In the genomic region with DNA sequence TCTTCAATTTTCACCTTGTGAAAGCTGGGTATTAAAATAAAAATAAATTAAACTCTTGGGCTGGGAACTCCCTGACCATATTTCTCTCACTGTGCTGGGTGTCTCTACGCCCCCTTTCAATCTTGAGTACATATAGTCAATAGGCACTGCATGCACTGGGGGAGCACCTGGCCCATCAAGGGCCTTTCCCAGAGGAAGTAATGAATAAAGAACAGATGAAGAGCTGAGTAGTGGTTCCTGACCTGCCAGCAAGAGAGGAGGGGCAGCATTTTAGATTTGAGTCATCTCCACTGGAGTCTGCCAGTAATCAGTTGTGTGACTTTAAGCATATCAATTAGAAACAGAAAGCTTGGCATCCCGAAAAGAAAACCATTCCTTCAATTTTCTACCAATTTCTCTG, we compare ENCODE assay signal across 8 cellular contexts. TPM values are rescaled to one million over a fixed set of nuclear protein-coding genes. Genes with fewer than 3 reads are reported as not detected.
DNase-seq lines count a peak whose midpoint lies in the region; ATAC-seq, FAIRE-seq and TF ChIP-seq lines count a peak whose summit lies in the region.

No MANE protein-coding gene starts in this region.

- no peak for TF ChIP-seq EP300 in K562 (IDR thresholded peaks at IDR 0.05; ENCODE audit: low read length)

- ATAC-seq in GM19395 (IDR thresholded peaks at IDR 0.05; ENCODE audit: unreplicated experiment), result peak; percentile 85
- ATAC-seq in HG03432 (IDR thresholded peaks at IDR 0.05; ENCODE audit: unreplicated experiment), result peak; percentile 92
- ATAC-seq in K562, result no peak

- H3K4me1 Mint-ChIP-seq in nephron progenitor cell, result peaks cover 11% of the 10 kb centered on the region

- TF ChIP-seq RAD21 in K562 (CRISPR knock-in tag; conservative IDR thresholded peaks at IDR 0.05 in 1 of 2, IDR thresholded peaks at IDR 0.05 in 1 of 2), result no peak

- POLR2A ChIA-PET in K562 (lab: Yijun Ruan, JAX), result no interaction called here

- no peaks in the 10 kb centered on the region for H3K27me3 Mint-ChIP-seq in nephron progenitor cell (ENCODE audit: low read depth, poor library complexity)

- FAIRE-seq in K562 (lab: Jason Lieb, UNC), result peak; percentile 40

- no peak overlapping the region for H3K9ac ChIP-seq in K562 (ENCODE audit: insufficient read depth in 1 of 2, low read depth in 2 of 2, low read length in 2 of 2)

- no peaks in the 10 kb centered on the region for H4K20me1 ChIP-seq in K562 (replicated peaks; ENCODE audit: control insufficient read depth, insufficient read depth, low read length)

- 0 out of 3 replicates have a peak, but pooled peaks cover 3% of the 10 kb centered on the region for H3K36me3 ChIP-seq in K562 (ENCODE audit: control insufficient read depth, insufficient read depth, low read length)

- H3K79me2 ChIP-seq in K562 (ENCODE audit: control insufficient read depth, insufficient read depth, low read length), result peaks cover 61% of the 10 kb centered on the region

- no peak overlapping the region for H3K27ac ChIP-seq in K562 (ENCODE audit: extremely low read depth, low read depth, low read length)

- WGBS in K562 (ENCODE audit: insufficient coverage, low coverage, missing lambda C conversion rate), result 74% methylated on average over 2 of the region's 2 CpGs

- BruUV-seq in K562 (replicated peaks; lab: Mats Ljungman, UMichigan), result no TSS peak

- no peak overlapping the region for H3K4me3 Mint-ChIP-seq in nephron progenitor cell

- no peak for TF ChIP-seq POLR2A in K562 (conservative IDR thresholded peaks at IDR 0.05)

- in situ Hi-C loops in K562 (cut with MboI), result no loop called here

- peaks cover 12% of the 10 kb centered on the region for H3K36me3 Mint-ChIP-seq in nephron progenitor cell (ENCODE audit: low read depth)

- TF ChIP-seq CTCF in K562 (IDR thresholded peaks at IDR 0.05 in 2 of 3, conservative IDR thresholded peaks at IDR 0.05 in 1 of 3; ENCODE audit: insufficient read depth in 2 of 3, low read depth in 1 of 3, low read length in 3 of 3), result no peak
- no peak for TF ChIP-seq CTCF in nephron progenitor cell (IDR thresholded peaks at IDR 0.05)

- intact Hi-C loops in K562 (cut with micrococcal nuclease), result no loop called here

- CTCF ChIA-PET in K562 (lab: Yijun Ruan, JAX; ENCODE audit: low intra/inter-chr PET ratio), result no interaction called here

- no peaks in the 10 kb centered on the region for H3K9me3 Mint-ChIP-seq in nephron progenitor cell

- no peak overlapping the region for H3K27ac Mint-ChIP-seq in nephron progenitor cell

- H3K4me3 ChIP-seq in K562, result no peak overlapping the region

- H2AFZ ChIP-seq in K562 (ENCODE audit: low read depth, low read length), result no peak overlapping the region

- no peaks in the 10 kb centered on the region for H3K27me3 ChIP-seq in K562 (ENCODE audit: control insufficient read depth in 2 of 2, insufficient read depth in 2 of 2, low read length in 2 of 2)

- DNase-seq in DMS79 treated with DMSO at 0.1 percent for 48 hours (lab: John Stamatoyannopoulos, UW) (peak; percentile 57), K562 (ENCODE audit: extremely low read depth in 1 of 4, low spot score in 3 of 4) (no peak), HPDE6-E6E7 (ENCODE audit: extremely low spot score) (no peak), NCI-H1436 treated with DMSO at 0.1 percent for 48 hours (lab: John Stamatoyannopoulos, UW) (no peak), nephron progenitor cell (no peak), CD1c-positive myeloid dendritic cell (ENCODE audit: extremely low spot score) (no peak)

- H3K4me1 ChIP-seq in K562 (replicated peaks in 1 of 2; ENCODE audit: control insufficient read depth in 2 of 2, insufficient read depth in 2 of 2, low read length in 2 of 2), result peaks cover 0 to 2% of the 10 kb centered on the region in 2 experiments; a peak in 2 of 5 replicates

- no peaks in the 10 kb centered on the region for H3K9me3 ChIP-seq in K562 (replicated peaks; ENCODE audit: control insufficient read depth, insufficient read depth, low read depth, low read length)

- no peaks in the 10 kb centered on the region for H3K9me1 ChIP-seq in K562 (ENCODE audit: control insufficient read depth, insufficient read depth, low read length)

- no peak overlapping the region for H3K4me2 ChIP-seq in K562 (ENCODE audit: insufficient read depth, low read length)

TF ChIP-seq in K562, 482 proteins besides CTCF, POLR2A, EP300 and RAD21 (continues in another document):
- TF ChIP-seq, protein P1, sequence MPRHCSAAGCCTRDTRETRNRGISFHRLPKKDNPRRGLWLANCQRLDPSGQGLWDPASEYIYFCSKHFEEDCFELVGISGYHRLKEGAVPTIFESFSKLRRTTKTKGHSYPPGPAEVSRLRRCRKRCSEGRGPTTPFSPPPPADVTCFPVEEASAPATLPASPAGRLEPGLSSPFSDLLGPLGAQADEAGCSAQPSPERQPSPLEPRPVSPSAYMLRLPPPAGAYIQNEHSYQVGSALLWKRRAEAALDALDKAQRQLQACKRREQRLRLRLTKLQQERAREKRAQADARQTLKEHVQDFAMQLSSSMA (CRISPR knock-in tag; IDR thresholded peaks at IDR 0.05), result no peak
- no peak for TF ChIP-seq NRF1 (conservative IDR thresholded peaks at IDR 0.05 in 1 of 2, IDR thresholded peaks at IDR 0.05 in 1 of 2)
- TF ChIP-seq, protein P2, sequence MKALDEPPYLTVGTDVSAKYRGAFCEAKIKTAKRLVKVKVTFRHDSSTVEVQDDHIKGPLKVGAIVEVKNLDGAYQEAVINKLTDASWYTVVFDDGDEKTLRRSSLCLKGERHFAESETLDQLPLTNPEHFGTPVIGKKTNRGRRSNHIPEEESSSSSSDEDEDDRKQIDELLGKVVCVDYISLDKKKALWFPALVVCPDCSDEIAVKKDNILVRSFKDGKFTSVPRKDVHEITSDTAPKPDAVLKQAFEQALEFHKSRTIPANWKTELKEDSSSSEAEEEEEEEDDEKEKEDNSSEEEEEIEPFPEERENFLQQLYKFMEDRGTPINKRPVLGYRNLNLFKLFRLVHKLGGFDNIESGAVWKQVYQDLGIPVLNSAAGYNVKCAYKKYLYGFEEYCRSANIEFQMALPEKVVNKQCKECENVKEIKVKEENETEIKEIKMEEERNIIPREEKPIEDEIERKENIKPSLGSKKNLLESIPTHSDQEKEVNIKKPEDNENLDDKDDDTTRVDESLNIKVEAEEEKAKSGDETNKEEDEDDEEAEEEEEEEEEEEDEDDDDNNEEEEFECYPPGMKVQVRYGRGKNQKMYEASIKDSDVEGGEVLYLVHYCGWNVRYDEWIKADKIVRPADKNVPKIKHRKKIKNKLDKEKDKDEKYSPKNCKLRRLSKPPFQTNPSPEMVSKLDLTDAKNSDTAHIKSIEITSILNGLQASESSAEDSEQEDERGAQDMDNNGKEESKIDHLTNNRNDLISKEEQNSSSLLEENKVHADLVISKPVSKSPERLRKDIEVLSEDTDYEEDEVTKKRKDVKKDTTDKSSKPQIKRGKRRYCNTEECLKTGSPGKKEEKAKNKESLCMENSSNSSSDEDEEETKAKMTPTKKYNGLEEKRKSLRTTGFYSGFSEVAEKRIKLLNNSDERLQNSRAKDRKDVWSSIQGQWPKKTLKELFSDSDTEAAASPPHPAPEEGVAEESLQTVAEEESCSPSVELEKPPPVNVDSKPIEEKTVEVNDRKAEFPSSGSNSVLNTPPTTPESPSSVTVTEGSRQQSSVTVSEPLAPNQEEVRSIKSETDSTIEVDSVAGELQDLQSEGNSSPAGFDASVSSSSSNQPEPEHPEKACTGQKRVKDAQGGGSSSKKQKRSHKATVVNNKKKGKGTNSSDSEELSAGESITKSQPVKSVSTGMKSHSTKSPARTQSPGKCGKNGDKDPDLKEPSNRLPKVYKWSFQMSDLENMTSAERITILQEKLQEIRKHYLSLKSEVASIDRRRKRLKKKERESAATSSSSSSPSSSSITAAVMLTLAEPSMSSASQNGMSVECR (CRISPR knock-in tag; IDR thresholded peaks at IDR 0.05), result no peak

RNA-seq across cellular contexts. Expression of a gene that starts 6.2 kb away (rescaled TPM):
- 75.9 and 114 TPM in 2 replicates for total RNA-seq in K562 (2011; cell fraction: chromatin; rRNA removed; ENCODE audit: low replicate concordance)
- total RNA-seq in K562 (2011; cell fraction: nucleolus; rRNA removed), result 32.5 and 42.6 TPM in 2 replicates
- total RNA-seq in K562 (2011; cell fraction: nucleoplasm; rRNA removed), result 70.0 and 87.9 TPM in 2 replicates
- total RNA-seq in K562 (2014; rRNA removed) (74.1 and 75.1 TPM in 2 replicates), K562 (2014; rRNA removed; fragmentation: Illumina TruSeq; extraction: Trizol) (55.3 and 59.6 TPM in 2 replicates), K562 (2015; rRNA removed; fragmentation: Illumina TruSeq; extraction: Trizol) (54.7 and 59.2 TPM in 2 replicates), K562 (2021) (68.1 and 74.3 TPM in 2 replicates)
- polyA plus RNA-seq in K562 (2011; rRNA removed) (68.6 and 82.1 TPM in 2 replicates), K562 (2014; fragmentation: Illumina TruSeq; extraction: Trizol) (61.8 and 80.4 TPM in 2 replicates), K562 (2014; fragmentation: Nextera tagmentation; extraction: Ambion mirVana) (1 to 10 TPM; 2.6 to 3.3 TPM), K562 (2014; rRNA removed) (61.1 and 63.8 TPM in 2 replicates)
- polyA plus RNA-seq in K562 (2011; cell fraction: cytosol; rRNA removed), result 52.1 and 65.5 TPM in 2 replicates
- polyA plus RNA-seq in K562 (2011; cell fraction: nucleus; rRNA removed), result 57.0 and 69.0 TPM in 2 replicates
- polyA plus RNA-seq in K562 (2012), result 50.6 and 60.4 TPM in 2 replicates
- 98.5 and 101 TPM in 2 replicates for polyA minus RNA-seq in K562 (2011; rRNA and poly(A)+ RNA removed)
- 20.9 and 21.3 TPM in 2 replicates for polyA minus RNA-seq in K562 (2011; cell fraction: cytosol; rRNA and poly(A)+ RNA removed)
- 42.5 and 52.8 TPM in 2 replicates for polyA minus RNA-seq in K562 (2011; cell fraction: nucleus; rRNA and poly(A)+ RNA removed)

RNA-seq across cellular contexts. Expression of a gene that starts 46.4 kb away (rescaled TPM):
- 2.8 and 5.5 TPM in 2 replicates for total RNA-seq in K562 (2011; cell fraction: chromatin; rRNA removed; ENCODE audit: low replicate concordance)
- total RNA-seq in K562 (2011; cell fraction: nucleolus; rRNA removed), result 2.5 and 2.6 TPM in 2 replicates
- total RNA-seq in K562 (2011; cell fraction: nucleoplasm; rRNA removed), result 4.8 and 8.5 TPM in 2 replicates
- total RNA-seq in K562 (2014; rRNA removed), result 2.9 and 5.8 TPM in 2 replicates
- total RNA-seq in K562 (2014; rRNA removed; fragmentation: Illumina TruSeq; extraction: Trizol), result 0.91 and 1.3 TPM in 2 replicates
- 0.65 and 0.98 TPM in 2 replicates for total RNA-seq in K562 (2015; rRNA removed; fragmentation: Illumina TruSeq; extraction: Trizol)
- 1.8 and 3.1 TPM in 2 replicates for total RNA-seq in K562 (2021)
- polyA plus RNA-seq in K562 (2011; rRNA removed), result 1.0 and 2.5 TPM in 2 replicates
- polyA plus RNA-seq in K562 (2011; cell fraction: cytosol; rRNA removed), result 0.56 and 1.2 TPM in 2 replicates
- 1.4 and 3.8 TPM in 2 replicates for polyA plus RNA-seq in K562 (2011; cell fraction: nucleus; rRNA removed)
- 0.91 and 1.1 TPM in 2 replicates for polyA plus RNA-seq in K562 (2012)
- 0.71 and 0.92 TPM in 2 replicates for polyA plus RNA-seq in K562 (2014; fragmentation: Illumina TruSeq; extraction: Trizol)
- under 1 TPM; 0.14 to 0.21 TPM for polyA plus RNA-seq in K562 (2014; fragmentation: Nextera tagmentation; extraction: Ambion mirVana)
- polyA plus RNA-seq in K562 (2014; rRNA removed), result 1.9 and 3.4 TPM in 2 replicates
- 2.6 and 4.6 TPM in 2 replicates for polyA minus RNA-seq in K562 (2011; rRNA and poly(A)+ RNA removed)
- polyA minus RNA-seq in K562 (2011; cell fraction: cytosol; rRNA and poly(A)+ RNA removed), result 1.3 TPM in 1 of 2 replicates, not detected in the other
- 9.2 and 13.7 TPM in 2 replicates for polyA minus RNA-seq in K562 (2011; cell fraction: nucleus; rRNA and poly(A)+ RNA removed)
